1 cellular context compared by ENCODE assay signal in genomic region chr2:100703744-100704143, GRCh38.
TF ChIP-seq lines count a peak whose summit lies in the region.

No MANE protein-coding gene starts in this region.

TF ChIP-seq in H1, 55 proteins besides CTCF, POLR2A, EP300 and RAD21:
- TF ChIP-seq SP4 (IDR thresholded peaks at IDR 0.05; ENCODE audit: low read length) = no peak
- TF ChIP-seq KDM4A (IDR thresholded peaks at IDR 0.05; ENCODE audit: low read depth, low read length, severe bottlenecking) = no peak
TF ChIP-seq in H1: peak in this region for 0.
